ENCODE assay signal across 8 cellular contexts in genomic region chr15:32956006-32956405, GRCh38.
A peak's percentile ranks its signal among the peaks of the same experiment; 100 is the strongest.
DNase-seq lines count a peak whose midpoint lies in the region; ATAC-seq and TF ChIP-seq lines count a peak whose summit lies in the region.

No MANE protein-coding gene starts in this region.

- H3K4me3 ChIP-seq in mammary epithelial cell (replicated peaks in 1 of 3; ENCODE audit: insufficient read depth in 1 of 3, low read depth in 2 of 3, low read length in 3 of 3): no peak overlapping the region

- CTCF ChIA-PET in mammary epithelial cell (lab: Charles Lee; ENCODE audit: low non-redundant PET): interaction anchor here (0.6 to 0.7 kb wide), 4 partner anchors 20 to 293 kb away, joined by 3 to 13 read pairs (median 4); no protein-coding TSS in a partner anchor
- CTCF ChIA-PET in CD4-positive, alpha-beta T cell (lab: Charles Lee): interaction anchor here (0.6 kb wide), 1 partner anchor 107 kb away, joined by 3 read pairs; no protein-coding TSS in a partner anchor

- H3K27me3 Mint-ChIP-seq in CD4-positive, alpha-beta T cell: peaks cover 14% of the 10 kb centered on the region

- no peak overlapping the region for H3K27ac ChIP-seq in mammary epithelial cell (ENCODE audit: insufficient read depth, low read depth, low read length)
- H3K27ac ChIP-seq in CD4-positive, alpha-beta T cell (ENCODE audit: low read depth, low read length): no peak overlapping the region

- no peaks in the 10 kb centered on the region for H4K20me1 ChIP-seq in mammary epithelial cell (ENCODE audit: insufficient read depth, low read length)

- no peak overlapping the region for H3K27ac Mint-ChIP-seq in CD4-positive, alpha-beta T cell

- H3K27me3 ChIP-seq in mammary epithelial cell (ENCODE audit: insufficient read depth, low read length): no peaks in the 10 kb centered on the region
- peaks cover 6% of the 10 kb centered on the region for H3K27me3 ChIP-seq in CD4-positive, alpha-beta T cell (ENCODE audit: control insufficient read depth, insufficient read depth, low read length)

- no TSS peak for BruUV-seq in mammary epithelial cell (replicated peaks; lab: Mats Ljungman, UMichigan)

- H3K9me3 Mint-ChIP-seq in CD4-positive, alpha-beta T cell: peaks cover 3% of the 10 kb centered on the region

- no peaks in the 10 kb centered on the region for H3K36me3 ChIP-seq in mammary epithelial cell (ENCODE audit: insufficient read depth, low read length)

- no peaks in the 10 kb centered on the region for H3K4me1 Mint-ChIP-seq in CD4-positive, alpha-beta T cell (ENCODE audit: low read depth)

- intact Hi-C loops in mammary epithelial cell (cut with micrococcal nuclease): loop anchor here (1.0 to 10.0 kb wide), 3 partner anchors 112 to 294 kb away; no protein-coding TSS in a partner anchor
- intact Hi-C loops in CD4-positive, alpha-beta T cell (cut with DNase I, micrococcal nuclease): no loop called here

- ATAC-seq in CD4-positive, alpha-beta T cell (ENCODE audit: poor library complexity): no peak
- ATAC-seq in GM19395 (IDR thresholded peaks at IDR 0.05; ENCODE audit: unreplicated experiment) (no peak), GM19328 (IDR thresholded peaks at IDR 0.05; ENCODE audit: unreplicated experiment) (no peak)

- in situ Hi-C loops in mammary epithelial cell (cut with MboI; ENCODE audit: low sequenced_read_pairs in 2 of 2): loop anchor here in 1 of 2 donors (10.0 kb wide), 2 partner anchors 111 to 291 kb away; no protein-coding TSS in a partner anchor

- H2AFZ ChIP-seq in mammary epithelial cell (ENCODE audit: low read depth, low read length): peak overlapping the region; percentile 27

- no peaks in the 10 kb centered on the region for H3K9me3 ChIP-seq in mammary epithelial cell (replicated peaks; ENCODE audit: insufficient read depth, low read length)
- no peaks in the 10 kb centered on the region for H3K9me3 ChIP-seq in CD4-positive, alpha-beta T cell (ENCODE audit: control insufficient read depth, low read length)

- peak; percentile 54 to 75 for TF ChIP-seq CTCF in mammary epithelial cell (conservative IDR thresholded peaks at IDR 0.05 in 1 of 2, IDR thresholded peaks at IDR 0.05 in 1 of 2; ENCODE audit: extremely low read depth in 1 of 2, insufficient read depth in 1 of 2, low read depth in 1 of 2, low read length in 2 of 2)
- TF ChIP-seq CTCF in CD4-positive, alpha-beta T cell (IDR thresholded peaks at IDR 0.05): no peak

- H3K4me1 ChIP-seq in mammary epithelial cell (ENCODE audit: insufficient read depth, low read length): no peaks in the 10 kb centered on the region

- H3K79me2 ChIP-seq in mammary epithelial cell (ENCODE audit: insufficient read depth, low read length): no peaks in the 10 kb centered on the region

- POLR2A ChIA-PET in CD4-positive, alpha-beta T cell (lab: Charles Lee): no interaction called here

- no peak overlapping the region for H3K9ac ChIP-seq in mammary epithelial cell (ENCODE audit: insufficient read depth, low read length)

- peak; percentile 28 for DNase-seq in NCI-H1105 treated with DMSO at 0.1 percent for 48 hours (lab: John Stamatoyannopoulos, UW)
- DNase-seq in NCI-H1105 (lab: John Stamatoyannopoulos, UW): no peak
- peak; percentile 7 for DNase-seq in NCI-H2081 treated with DMSO at 0.1 percent for 48 hours (lab: John Stamatoyannopoulos, UW)
- peak; percentile 25 for DNase-seq in mammary epithelial cell
- peak; percentile 56 to 65 for DNase-seq in lung microvascular endothelial cell (ENCODE audit: low read depth in 2 of 2)
- DNase-seq in CD4-positive, alpha-beta T cell: no peak

- dilution Hi-C loops in mammary epithelial cell (cut with HindIII; ENCODE audit: low sequenced_read_pairs): no loop called here

- H3K4me2 ChIP-seq in mammary epithelial cell (ENCODE audit: insufficient read depth, low read depth, low read length): no peak overlapping the region

- 0% methylated on average over 1 of the region's 1 CpG for WGBS in mammary epithelial cell (ENCODE audit: low coverage, missing lambda C conversion rate)

- H3K36me3 Mint-ChIP-seq in CD4-positive, alpha-beta T cell (ENCODE audit: low read depth): no peaks in the 10 kb centered on the region

- H3K4me3 Mint-ChIP-seq in CD4-positive, alpha-beta T cell: no peak overlapping the region

Comparison
In these comparisons a context has a peak if more than half of its experiments do, and no peak if none do; other contexts are left out.
1. DNase-seq: peak in NCI-H1105 treated with DMSO at 0.1 percent for 48 hours (single experiment), NCI-H2081 treated with DMSO at 0.1 percent for 48 hours (single experiment), mammary epithelial cell (single experiment) and lung microvascular endothelial cell (2 of 2); none in NCI-H1105 (single experiment) and CD4-positive, alpha-beta T cell (0 of 10).